ENCODE assay signal across 10 cellular contexts in the genomic region with DNA sequence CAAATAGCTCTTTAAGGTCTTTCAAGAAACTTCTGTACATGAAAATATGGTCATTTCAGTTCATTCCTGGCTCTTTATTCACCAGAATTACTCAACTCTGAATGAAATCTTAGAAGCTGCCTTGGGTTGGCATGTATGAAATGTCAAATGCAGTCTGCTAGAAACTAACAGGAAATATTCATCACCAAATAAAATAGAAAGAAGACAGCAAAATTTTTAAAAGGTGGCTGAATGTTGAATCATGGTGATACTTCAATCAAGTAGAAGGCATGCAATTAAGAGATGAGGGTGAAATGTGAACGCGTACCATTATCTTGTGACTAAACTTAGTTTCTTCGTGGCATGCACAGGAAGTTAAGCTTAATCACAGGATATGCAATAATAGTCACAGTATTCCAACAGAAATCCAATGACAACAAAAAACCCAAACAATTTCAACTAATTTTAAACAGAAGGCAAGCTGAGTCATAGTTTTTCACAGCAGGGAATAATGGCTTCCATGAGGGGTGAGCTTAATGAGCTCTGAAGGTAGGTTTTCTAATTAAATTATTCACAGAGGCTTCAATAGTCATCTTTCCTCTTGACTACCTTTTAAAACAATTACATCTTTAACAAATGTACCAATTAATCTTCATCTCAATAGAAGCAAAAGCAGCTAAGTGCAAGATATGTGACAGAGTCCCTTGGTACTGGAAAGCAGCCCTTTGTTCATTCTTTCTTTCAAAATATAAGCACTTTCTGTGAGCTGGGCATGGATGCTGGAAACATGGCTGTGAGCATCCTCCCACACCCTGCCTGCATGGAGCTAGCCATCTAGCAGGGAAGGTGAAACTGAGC. TPM values are rescaled to one million over a fixed set of nuclear protein-coding genes. Genes with fewer than 3 reads are reported as not detected.
DNase-seq lines count a peak whose midpoint lies in the region; ATAC-seq and TF ChIP-seq lines count a peak whose summit lies in the region.
"Had no signal": no experiment of that assay in that cellular context is flagged by ENCODE, and none has a peak within 500 bp of the region (broad histone marks: within the 10 kb centered on the region; RNA-seq: fewer than 3 reads in every experiment).

No MANE protein-coding gene starts in this region.

- 10 to 61% methylated on average over 3 of the region's 3 CpGs for WGBS in gastroesophageal sphincter (ENCODE audit: low coverage in 1 of 2), 2 donors

- H3K4me1 ChIP-seq in RWPE2 (ENCODE audit: insufficient read depth, poor library complexity, severe bottlenecking) (peaks cover 22% of the 10 kb centered on the region), gastroesophageal sphincter (peaks cover 0 to 14% (median 0%) of the 10 kb centered on the region in 3 donors)
- H3K4me1 ChIP-seq: parathyroid adenoma had no signal

- DNase-seq in DMS 273 (lab: John Stamatoyannopoulos, UW; ENCODE audit: unreplicated experiment) (peak; percentile 16), DMS 273 treated with DMSO at 0.1 percent for 48 hours (lab: John Stamatoyannopoulos, UW) (no peak), RWPE2 (ENCODE audit: low spot score) (no peak), fibroblast of the aortic adventitia (ENCODE audit: low read depth) (peak; percentile 88), smooth muscle cell of the brain vasculature (ENCODE audit: low read depth, low spot score) (peak; percentile 12)
- no peak for DNase-seq in activated naive CD4-positive, alpha-beta T cell treated with Interleukin-2 at 50 U/mL for 16 hours
- DNase-seq: body of pancreas had no signal

- ATAC-seq in RWPE2 (ENCODE audit: low read depth) (peak; percentile 88), GM18873 (IDR thresholded peaks at IDR 0.05; ENCODE audit: low FRiP score, unreplicated experiment) (no peak), gastroesophageal sphincter (no peak)
- ATAC-seq: body of pancreas had no signal

- H3K4me3 ChIP-seq in RWPE2 (ENCODE audit: severe bottlenecking): no peak overlapping the region
- H3K4me3 ChIP-seq in fibroblast of the aortic adventitia (ENCODE audit: low read depth, low read length): peak overlapping the region; percentile 14
- H3K4me3 ChIP-seq in gastroesophageal sphincter: no peak overlapping the region
- H3K4me3 ChIP-seq: body of pancreas had no signal

- TF ChIP-seq EP300 in gastroesophageal sphincter (IDR thresholded peaks at IDR 0.05): no peak

- H3K9me3 ChIP-seq in RWPE2 (ENCODE audit: severe bottlenecking) (no peaks in the 10 kb centered on the region), gastroesophageal sphincter (no peaks in the 10 kb centered on the region)
- H3K9me3 ChIP-seq: body of pancreas had no signal

- H3K36me3 ChIP-seq in RWPE2 (ENCODE audit: low read depth): no peaks in the 10 kb centered on the region
- H3K36me3 ChIP-seq in gastroesophageal sphincter: no peaks in the 10 kb centered on the region

- TF ChIP-seq CTCF in RWPE2 (IDR thresholded peaks at IDR 0.05; ENCODE audit: poor library complexity, severe bottlenecking) (no peak), fibroblast of the aortic adventitia (IDR thresholded peaks at IDR 0.05; ENCODE audit: insufficient read depth, low read length) (no peak), gastroesophageal sphincter (IDR thresholded peaks at IDR 0.05) (no peak)

- TF ChIP-seq POLR2A in gastroesophageal sphincter (IDR thresholded peaks at IDR 0.05): no peak

- H3K27me3 ChIP-seq in RWPE2 (ENCODE audit: insufficient read depth, poor library complexity, severe bottlenecking): no peaks in the 10 kb centered on the region
- H3K27me3 ChIP-seq in gastroesophageal sphincter: no peaks in the 10 kb centered on the region
- H3K27me3 ChIP-seq: body of pancreas had no signal

- H3K27ac ChIP-seq in RWPE2 (ENCODE audit: poor library complexity, severe bottlenecking): peak overlapping the region; percentile 88
- peak overlapping the region in 1 of 4 donors; percentile 1 for H3K27ac ChIP-seq in gastroesophageal sphincter
- H3K27ac ChIP-seq: body of pancreas, parathyroid adenoma had no signal

RNA-seq across cellular contexts. Expression of a gene that starts 44.5 kb away (rescaled TPM):
- total RNA-seq in fibroblast of the aortic adventitia (ENCODE audit: low replicate concordance) (36.7 and 69.2 TPM in 2 replicates), gastroesophageal sphincter (10 to 100 TPM in 3 of 4 donors, 1 to 10 TPM in 1; 8.9 to 17.6 (median 14.6) TPM)

RNA-seq across cellular contexts. Expression of a gene that starts 56.1 kb away (rescaled TPM):
- 115 and 176 TPM in 2 replicates for total RNA-seq in fibroblast of the aortic adventitia (ENCODE audit: low replicate concordance)
- total RNA-seq in gastroesophageal sphincter: 10 to 100 TPM; 40.8 to 56.4 (median 43.8) TPM

Comparison
In these comparisons a context has a peak if more than half of its experiments do, and no peak if none do; other contexts are left out.
1. DNase-seq: peak in DMS 273 (single experiment), fibroblast of the aortic adventitia (single experiment) and smooth muscle cell of the brain vasculature (single experiment); none in DMS 273 treated with DMSO at 0.1 percent for 48 hours (single experiment), RWPE2 (single experiment) and activated naive CD4-positive, alpha-beta T cell treated with Interleukin-2 at 50 U/mL for 16 hours (single experiment).